ENCODE assay signal across 25 cellular contexts in genomic region chr1:65674522-65674921, GRCh38.
"Had no signal": no experiment of that assay in that cellular context is flagged by ENCODE, and none has a peak within 500 bp of the region (broad histone marks: within the 10 kb centered on the region; RNA-seq: fewer than 3 reads in every experiment).

No MANE protein-coding gene starts in this region.

- H3K4me1 ChIP-seq: left lung, lower lobe of right lung, pancreas, prostate gland, spleen, suprapubic skin, tibial artery, uterus had no signal

- H3K27me3 ChIP-seq: left lung, pancreas, spleen, suprapubic skin, tibial artery, uterus had no signal

- H3K36me3 ChIP-seq: left lung, lower lobe of right lung, pancreas, prostate gland, spleen, suprapubic skin, thoracic aorta, tibial artery, uterus had no signal

- H3K4me3 ChIP-seq: left lung, lower lobe of right lung, pancreas, prostate gland, spleen, suprapubic skin, thoracic aorta, tibial artery, uterus had no signal

- H3K27ac ChIP-seq: left lung, lower lobe of right lung, pancreas, prostate gland, spleen, suprapubic skin, thoracic aorta, tibial artery, uterus had no signal

- ATAC-seq: left colon; left lung; lower lobe of right lung; naive thymus-derived CD8-positive, alpha-beta T cell; pancreas; right cardiac atrium; sciatic nerve; stimulated activated effector memory CD8-positive, alpha-beta T cell treated with anti-CD3 and anti-CD28 coated beads, Interleukin-12 subunit alpha, Interleukin-12 subunit beta, amount 100 ng/mL, for 72 hours had no signal

- H3K9me3 ChIP-seq: left lung, lower lobe of right lung, pancreas, prostate gland, suprapubic skin, thoracic aorta, tibial artery, uterus had no signal

- DNase-seq: hippocampal formation; kidney glomerular epithelial cell; left colon; left lung; lower lobe of right lung; mammary epithelial cell; mesenchymal stem cell; naive thymus-derived CD8-positive, alpha-beta T cell; nucleus accumbens; pancreas; posterior cingulate gyrus; retina; right cardiac atrium; small intestine; spleen; stimulated activated CD4-positive, alpha-beta T cell treated with anti-CD3 and anti-CD28 coated beads, Interleukin-4, amount 100 ng/mL, for 24 hours; stimulated activated naive CD4-positive, alpha-beta T cell; tibial artery; trophoblast cell; uterus had no signal
